In genomic region chr19:33639034-33639681, GRCh38 we compare ENCODE assay signal across 19 cellular contexts. TPM values are rescaled to one million over a fixed set of nuclear protein-coding genes. Genes with fewer than 3 reads are reported as not detected.
DNase-seq lines count a peak whose midpoint lies in the region; ATAC-seq, FAIRE-seq and TF ChIP-seq lines count a peak whose summit lies in the region.
"Had no signal": no experiment of that assay in that cellular context is flagged by ENCODE, and none has a peak within 500 bp of the region (broad histone marks: within the 10 kb centered on the region; RNA-seq: fewer than 3 reads in every experiment).

No MANE protein-coding gene starts in this region.

- H3K36me3 ChIP-seq in HUES48 (ENCODE audit: control insufficient read depth, insufficient read depth, low read length) (no peaks in the 10 kb centered on the region), pancreas (no peaks in the 10 kb centered on the region), MG63 (no peaks in the 10 kb centered on the region), left lung (no peaks in the 10 kb centered on the region)
- H3K36me3 ChIP-seq: BLaER1 treated with 17β-estradiol and CSF1 and Interleukin-3, amounts not matched to agents 10 nM and 100 nM; tibial artery had no signal

- FAIRE-seq in pancreas (lab: Jason Lieb, UNC): no peak
- FAIRE-seq: GM19239 had no signal

- intact Hi-C loops in pancreas (cut with DNase I): no loop called here
- intact Hi-C loops in left lung (cut with DNase I): no loop called here

- H3K27me3 ChIP-seq in HUES48 (ENCODE audit: control insufficient read depth, insufficient read depth, low read length): no peaks in the 10 kb centered on the region
- peaks cover 0 to 4% (median 0%) of the 10 kb centered on the region in 4 donors for H3K27me3 ChIP-seq in pancreas
- peaks cover 21% of the 10 kb centered on the region for H3K27me3 ChIP-seq in MG63
- peaks cover 0 to 58% of the 10 kb centered on the region in 2 donors for H3K27me3 ChIP-seq in left lung

- H3K27ac ChIP-seq in HUES48 (ENCODE audit: low read depth, low read length) (peak overlapping the region; percentile 79), pancreas (no peak overlapping the region), left lung (no peak overlapping the region)
- H3K27ac ChIP-seq: BLaER1 treated with 17β-estradiol and CSF1 and Interleukin-3, amounts not matched to agents 10 nM and 100 nM; tibial artery had no signal

- TF ChIP-seq CTCF in pancreas (IDR thresholded peaks at IDR 0.05) (no peak), left lung (IDR thresholded peaks at IDR 0.05) (no peak)

- H3K4me3 ChIP-seq in HUES48 (ENCODE audit: low read depth, low read length) (0 out of 2 replicates have a peak overlapping the region, but pooled peaks have one; percentile 29), pancreas (no peak overlapping the region), MG63 (no peak overlapping the region), left lung (no peak overlapping the region)
- H3K4me3 ChIP-seq: BLaER1 treated with 17β-estradiol and CSF1 and Interleukin-3, amounts not matched to agents 10 nM and 100 nM; tibial artery had no signal

- H3K9ac ChIP-seq in HUES48 (ENCODE audit: low read depth, low read length): no peak overlapping the region
- H3K9ac ChIP-seq: BLaER1 treated with 17β-estradiol and CSF1 and Interleukin-3, amounts not matched to agents 10 nM and 100 nM had no signal

- H3K4me1 ChIP-seq in HUES48 (ENCODE audit: control insufficient read depth, insufficient read depth, low read length): peaks cover 34% of the 10 kb centered on the region
- H3K4me1 ChIP-seq in pancreas: no peaks in the 10 kb centered on the region
- H3K4me1 ChIP-seq in left lung: no peaks in the 10 kb centered on the region
- H3K4me1 ChIP-seq: tibial artery had no signal

- H3K9me3 ChIP-seq in HUES48 (ENCODE audit: control insufficient read depth, insufficient read depth, low read length) (no peaks in the 10 kb centered on the region), pancreas (no peaks in the 10 kb centered on the region), MG63 (no peaks in the 10 kb centered on the region), left lung (no peaks in the 10 kb centered on the region)
- H3K9me3 ChIP-seq: BLaER1 treated with 17β-estradiol and CSF1 and Interleukin-3, amounts not matched to agents 10 nM and 100 nM; tibial artery had no signal

- DNase-seq in NCI-H146 treated with DMSO at 0.1 percent for 48 hours (lab: John Stamatoyannopoulos, UW; ENCODE audit: unreplicated experiment) (peak; percentile 18), RPMI8226 (peak; percentile 54), pancreas (peak in 1 of 6 donors; percentile 1), MG63 (no peak), left lung (no peak)
- DNase-seq: activated CD4-positive, alpha-beta memory T cell treated with anti-CD3 and anti-CD28 coated beads for 36 hours; effector memory CD4-positive, alpha-beta T cell; hippocampal formation; left colon; T-cell had no signal

- ATAC-seq in pancreas: peak in 3 of 4 donors; percentile 11 to 69 (median 55)
- no peak for ATAC-seq in HG03097 (IDR thresholded peaks at IDR 0.05; ENCODE audit: low FRiP score, unreplicated experiment)
- ATAC-seq in left lung: no peak
- ATAC-seq: left colon, T-cell had no signal

- WGBS in pancreas, 2 donors: 21 to 29% methylated on average over 14 of the region's 14 CpGs

RNA-seq across cellular contexts. Expression of gene CHST8, which starts 17.4 kb away (rescaled TPM):
- total RNA-seq in pancreas (1 to 10 TPM in 2 of 6 donors, under 1 TPM in 4; 0.41 to 2.0 (median 0.53) TPM), left lung (under 1 TPM; 0.24 to 0.47 TPM)
- polyA plus RNA-seq in pancreas: 1 to 10 TPM; 2.2 to 3.6 TPM
- not detected in 2 replicates for total RNA-seq in MG63 (2014; rRNA removed; shearing (Covaris generic); ENCODE audit: low replicate concordance)
- total RNA-seq: activated CD4-positive, alpha-beta memory T cell treated with anti-CD3 and anti-CD28 coated beads for 36 hours; activated T-helper 1 cell treated with anti-CD3 and anti-CD28 coated beads, Interleukin-12 subunit alpha, Interleukin-12 subunit beta, Interleukin-2, Interleukin-4 antibody, amounts not matched to agents 30 ng/mL and 10 ng/mL and 1 ng/mL, durations not matched to agents 14 hours and 24 hours and 36 hours; left colon; osteoblast; skeletal muscle tissue; T-cell had no signal
- polyA plus RNA-seq: IgD-negative memory B cell had no signal

Comparison
In these comparisons a context has a peak if more than half of its experiments do, and no peak if none do; other contexts are left out.
1. DNase-seq: peak in NCI-H146 treated with DMSO at 0.1 percent for 48 hours (single experiment) and RPMI8226 (single experiment); none in MG63 (single experiment) and left lung (0 of 2).
2. ATAC-seq: peak in pancreas (3 of 4); none in HG03097 (single experiment) and left lung (single experiment).